In genomic region chr3:195802261-195802701, GRCh38 we compare ENCODE assay signal across 14 cellular contexts. TPM values are rescaled to one million over a fixed set of nuclear protein-coding genes. Genes with fewer than 3 reads are reported as not detected.
A peak's percentile ranks its signal among the peaks of the same experiment; 100 is the strongest.
DNase-seq lines count a peak whose midpoint lies in the region; TF ChIP-seq lines count a peak whose summit lies in the region.
"Had no signal": no experiment of that assay in that cellular context is flagged by ENCODE, and none has a peak within 500 bp of the region (broad histone marks: within the 10 kb centered on the region; RNA-seq: fewer than 3 reads in every experiment).

No MANE protein-coding gene starts in this region.

- H3K4me1 Mint-ChIP-seq in activated T-helper 1 cell treated with anti-CD3 and anti-CD28 coated beads, Interleukin-12 subunit alpha, Interleukin-12 subunit beta, Interleukin-2, Interleukin-4 antibody, amounts not matched to agents 30 ng/mL and 10 ng/mL and 1 ng/mL, durations not matched to agents 14 hours and 24 hours and 36 hours (ENCODE audit: low read depth) = peaks cover 60% of the 10 kb centered on the region
- H3K4me1 Mint-ChIP-seq in type B pancreatic cell (ENCODE audit: unreplicated experiment) = peaks cover 14% of the 10 kb centered on the region

- peaks cover 14% of the 10 kb centered on the region for H3K36me3 Mint-ChIP-seq in activated T-helper 1 cell treated with anti-CD3 and anti-CD28 coated beads, Interleukin-12 subunit alpha, Interleukin-12 subunit beta, Interleukin-2, Interleukin-4 antibody, amounts not matched to agents 30 ng/mL and 10 ng/mL and 1 ng/mL, durations not matched to agents 14 hours and 24 hours and 36 hours (ENCODE audit: low read depth)
- no peaks in the 10 kb centered on the region for H3K36me3 Mint-ChIP-seq in type B pancreatic cell

- peak overlapping the region; percentile 95 for H3K27ac Mint-ChIP-seq in activated T-helper 1 cell treated with anti-CD3 and anti-CD28 coated beads, Interleukin-12 subunit alpha, Interleukin-12 subunit beta, Interleukin-2, Interleukin-4 antibody, amounts not matched to agents 30 ng/mL and 10 ng/mL and 1 ng/mL, durations not matched to agents 14 hours and 24 hours and 36 hours
- peak overlapping the region; percentile 24 for H3K27ac Mint-ChIP-seq in type B pancreatic cell

- H3K4me3 Mint-ChIP-seq in activated T-helper 1 cell treated with anti-CD3 and anti-CD28 coated beads, Interleukin-12 subunit alpha, Interleukin-12 subunit beta, Interleukin-2, Interleukin-4 antibody, amounts not matched to agents 30 ng/mL and 10 ng/mL and 1 ng/mL, durations not matched to agents 14 hours and 24 hours and 36 hours = peak overlapping the region; percentile 72
- H3K4me3 Mint-ChIP-seq in type B pancreatic cell = no peak overlapping the region

- peaks cover 7% of the 10 kb centered on the region for H3K9me3 Mint-ChIP-seq in activated T-helper 1 cell treated with anti-CD3 and anti-CD28 coated beads, Interleukin-12 subunit alpha, Interleukin-12 subunit beta, Interleukin-2, Interleukin-4 antibody, amounts not matched to agents 30 ng/mL and 10 ng/mL and 1 ng/mL, durations not matched to agents 14 hours and 24 hours and 36 hours
- no peaks in the 10 kb centered on the region for H3K9me3 Mint-ChIP-seq in type B pancreatic cell

- H3K9ac ChIP-seq in mucosa of rectum (ENCODE audit: low read depth in 1 of 2, low read length in 2 of 2) = peak overlapping the region; percentile 41 to 60

- H3K27ac ChIP-seq in mucosa of rectum (ENCODE audit: low read depth in 2 of 2, low read length in 2 of 2) = peak overlapping the region; percentile 96 to 97
- H3K27ac ChIP-seq: ascending aorta, RWPE1 had no signal

- H3K4me3 ChIP-seq in mucosa of rectum (ENCODE audit: low read length in 2 of 2) = peak overlapping the region in 1 of 2 donors; percentile 65

- DNase-seq in activated naive CD4-positive, alpha-beta T cell treated with Interleukin-2 at 50 U/mL for 16 hours = peak; percentile 20
- no peak for DNase-seq in activated naive CD4-positive, alpha-beta T cell treated with anti-CD3 and anti-CD28 coated beads, Interleukin-2, amount 50 U/mL, for 16 hours
- DNase-seq in activated T-helper 1 cell treated with anti-CD3 and anti-CD28 coated beads, Interleukin-12 subunit alpha, Interleukin-12 subunit beta, Interleukin-2, Interleukin-4 antibody, amounts not matched to agents 30 ng/mL and 10 ng/mL and 1 ng/mL, durations not matched to agents 14 hours and 24 hours and 36 hours (ENCODE audit: low spot score) = peak; percentile 51
- no peak for DNase-seq in type B pancreatic cell (ENCODE audit: extremely low spot score, unreplicated experiment)
- DNase-seq in NCI-H146 (lab: John Stamatoyannopoulos, UW) = no peak
- DNase-seq in middle frontal gyrus (ENCODE audit: extremely low spot score, low spot score) = no peak
- no peak for DNase-seq in RKO (ENCODE audit: low spot score)
- DNase-seq: GF-D8, hypothalamus, NCI-H2081 treated with DMSO at 0.1 percent for 48 hours had no signal

- intact Hi-C loops in activated T-helper 1 cell treated with anti-CD3 and anti-CD28 coated beads, Interleukin-12 subunit alpha, Interleukin-12 subunit beta, Interleukin-2, Interleukin-4 antibody, amounts not matched to agents 30 ng/mL and 10 ng/mL and 1 ng/mL, durations not matched to agents 14 hours and 24 hours and 36 hours (cut with micrococcal nuclease) = no loop called here

- H3K4me1 ChIP-seq in mucosa of rectum (ENCODE audit: control insufficient read depth in 2 of 2, insufficient read depth in 2 of 2, low read length in 2 of 2) = peaks cover 34 to 53% of the 10 kb centered on the region in 2 donors
- H3K4me1 ChIP-seq: ascending aorta had no signal

- peaks cover 2% of the 10 kb centered on the region for H3K27me3 Mint-ChIP-seq in activated T-helper 1 cell treated with anti-CD3 and anti-CD28 coated beads, Interleukin-12 subunit alpha, Interleukin-12 subunit beta, Interleukin-2, Interleukin-4 antibody, amounts not matched to agents 30 ng/mL and 10 ng/mL and 1 ng/mL, durations not matched to agents 14 hours and 24 hours and 36 hours (ENCODE audit: insufficient read depth)
- H3K27me3 Mint-ChIP-seq in type B pancreatic cell = peaks cover 34% of the 10 kb centered on the region

- H3K9me3 ChIP-seq in mucosa of rectum (ENCODE audit: control insufficient read depth in 2 of 2, low read length in 2 of 2) = no peaks in the 10 kb centered on the region
- H3K9me3 ChIP-seq: ascending aorta had no signal

- H3K27me3 ChIP-seq in mucosa of rectum (ENCODE audit: control insufficient read depth in 2 of 2, insufficient read depth in 2 of 2, low read length in 2 of 2) = no peaks in the 10 kb centered on the region
- H3K27me3 ChIP-seq: ascending aorta had no signal

- H3K36me3 ChIP-seq in mucosa of rectum (ENCODE audit: control insufficient read depth in 2 of 2, insufficient read depth in 2 of 2, low read length in 2 of 2) = peaks cover 3 to 12% of the 10 kb centered on the region in 2 donors
- H3K36me3 ChIP-seq: ascending aorta had no signal

- no peak for TF ChIP-seq CTCF in type B pancreatic cell (conservative IDR thresholded peaks at IDR 0.05)

RNA-seq across cellular contexts. Expression of gene MUC4, which starts 9.4 kb away (rescaled TPM):
- total RNA-seq in activated T-helper 1 cell treated with anti-CD3 and anti-CD28 coated beads, Interleukin-12 subunit alpha, Interleukin-12 subunit beta, Interleukin-2, Interleukin-4 antibody, amounts not matched to agents 30 ng/mL and 10 ng/mL and 1 ng/mL, durations not matched to agents 14 hours and 24 hours and 36 hours = 1.6 and 2.4 TPM in 2 replicates
- 1.9 and 2.4 TPM in 2 replicates for total RNA-seq in type B pancreatic cell (ENCODE audit: low replicate concordance)
- total RNA-seq: ascending aorta, HepG2 had no signal

Comparison
In these comparisons a context has a peak if more than half of its experiments do, and no peak if none do; other contexts are left out.
1. DNase-seq: peak in activated naive CD4-positive, alpha-beta T cell treated with Interleukin-2 at 50 U/mL for 16 hours (single experiment) and activated T-helper 1 cell treated with anti-CD3 and anti-CD28 coated beads, Interleukin-12 subunit alpha, Interleukin-12 subunit beta, Interleukin-2, Interleukin-4 antibody, amounts not matched to agents 30 ng/mL and 10 ng/mL and 1 ng/mL, durations not matched to agents 14 hours and 24 hours and 36 hours (single experiment); none in activated naive CD4-positive, alpha-beta T cell treated with anti-CD3 and anti-CD28 coated beads, Interleukin-2, amount 50 U/mL, for 16 hours (single experiment), type B pancreatic cell (single experiment), NCI-H146 (single experiment), middle frontal gyrus (single experiment) and RKO (single experiment).